ENCODE assay signal across 23 cellular contexts in genomic region chr11:46979358-46979757, GRCh38.
"Had no signal": no experiment of that assay in that cellular context is flagged by ENCODE, and none has a peak within 500 bp of the region (broad histone marks: within the 10 kb centered on the region; RNA-seq: fewer than 3 reads in every experiment).

No MANE protein-coding gene starts in this region.

- H2AFZ ChIP-seq: hepatocyte had no signal

- H3K4me2 ChIP-seq: hepatocyte had no signal

- H3K4me3 Mint-ChIP-seq: dendritic cell treated with granulocyte-macrophage colony-stimulating factor and Interleukin-4, amounts not matched to agents 40 ng/mL and 50 ng/mL, for 4 days; effector memory CD8-positive, alpha-beta T cell; endodermal cell; immature natural killer cell; memory B cell had no signal

- H3K27ac Mint-ChIP-seq: dendritic cell treated with granulocyte-macrophage colony-stimulating factor and Interleukin-4, amounts not matched to agents 40 ng/mL and 50 ng/mL, for 4 days; effector memory CD8-positive, alpha-beta T cell; endodermal cell; immature natural killer cell; memory B cell had no signal

- H3K27me3 ChIP-seq: colonic mucosa, esophagus muscularis mucosa, foreskin keratinocyte, gastroesophageal sphincter, heart left ventricle, hepatocyte had no signal

- H3K27ac ChIP-seq: colonic mucosa, esophagus muscularis mucosa, foreskin keratinocyte, gastroesophageal sphincter, heart left ventricle, hepatocyte had no signal

- H3K36me3 ChIP-seq: colonic mucosa, esophagus muscularis mucosa, gastroesophageal sphincter, heart left ventricle had no signal

- H3K27me3 Mint-ChIP-seq: dendritic cell treated with granulocyte-macrophage colony-stimulating factor and Interleukin-4, amounts not matched to agents 40 ng/mL and 50 ng/mL, for 4 days; effector memory CD8-positive, alpha-beta T cell; memory B cell had no signal

- H3K9me3 Mint-ChIP-seq: dendritic cell treated with granulocyte-macrophage colony-stimulating factor and Interleukin-4, amounts not matched to agents 40 ng/mL and 50 ng/mL, for 4 days; effector memory CD8-positive, alpha-beta T cell; endodermal cell; immature natural killer cell; memory B cell had no signal

- H3K4me1 Mint-ChIP-seq: memory B cell had no signal

- H3K4me3 ChIP-seq: colonic mucosa, esophagus muscularis mucosa, gastroesophageal sphincter, heart left ventricle, hepatocyte, lung had no signal

- H3K9me3 ChIP-seq: colonic mucosa, esophagus muscularis mucosa, gastroesophageal sphincter, heart left ventricle had no signal

- H3K4me1 ChIP-seq: esophagus muscularis mucosa had no signal

- DNase-seq: colonic mucosa; cortex of kidney; effector CD8-positive, alpha-beta T cell; effector memory CD8-positive, alpha-beta T cell; endodermal cell; foreskin keratinocyte; heart left ventricle; hypothalamus; immature natural killer cell; islet precursor cell; kidney; kidney glomerular epithelial cell; left colon; left ventricle myocardium superior; mammary epithelial cell; mesendoderm; midbrain had no signal

- H3K36me3 Mint-ChIP-seq: memory B cell had no signal
